In the genomic region with DNA sequence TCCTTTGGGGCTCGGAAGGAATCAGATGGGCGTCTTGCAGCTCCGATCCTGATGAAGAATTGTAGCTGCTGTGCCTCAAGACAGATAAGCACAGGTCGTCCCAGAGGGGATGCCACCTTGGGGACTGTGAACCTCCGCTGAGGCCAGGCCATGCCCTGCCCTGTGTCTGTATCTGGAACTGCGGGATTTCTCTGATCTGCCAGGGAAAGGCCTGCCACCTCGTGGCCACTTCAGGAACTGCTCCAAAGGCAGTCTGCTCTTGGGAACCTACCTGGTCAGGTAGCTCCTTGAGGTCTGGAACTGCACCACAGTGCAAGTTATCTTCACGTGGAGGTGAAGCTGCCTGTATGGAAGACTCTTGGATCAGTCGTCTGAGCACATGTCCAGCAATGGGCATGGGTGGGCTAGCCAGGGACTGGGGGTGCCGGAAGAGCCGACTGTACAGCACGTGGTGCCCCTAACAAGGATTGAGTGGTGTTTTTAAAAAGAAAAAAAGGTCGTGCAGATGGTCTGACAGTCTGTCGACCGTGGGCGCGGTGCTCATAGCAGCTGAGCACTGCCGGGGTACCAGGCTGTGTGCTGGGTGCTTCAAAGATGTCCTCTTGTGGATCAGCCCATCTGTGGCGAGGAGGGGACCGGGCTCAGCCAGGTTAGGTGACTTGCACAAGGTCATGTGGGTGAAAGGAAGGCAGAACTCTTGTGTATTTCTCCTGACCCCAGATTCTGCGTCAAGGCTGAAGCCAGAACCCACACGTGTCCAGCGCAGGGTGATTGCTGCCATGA, we compare ENCODE assay signal across 1 cellular context.
TF ChIP-seq lines count a peak whose summit lies in the region.

No MANE protein-coding gene starts in this region.

TF ChIP-seq in neural cell, 6 proteins besides CTCF, POLR2A, EP300 and RAD21:
- TF ChIP-seq MXI1 (conservative IDR thresholded peaks at IDR 0.05; ENCODE audit: poor library complexity, severe bottlenecking) (peak; percentile 37), REST (IDR thresholded peaks at IDR 0.05; ENCODE audit: borderline replicate concordance) (no peak), EZH2 (IDR thresholded peaks at IDR 0.05; ENCODE audit: borderline replicate concordance, insufficient read depth, low read length, poor library complexity, severe bottlenecking) (no peak), TAF1 (IDR thresholded peaks at IDR 0.05; ENCODE audit: low read depth) (no peak), POLR2AphosphoS5 (IDR thresholded peaks at IDR 0.05) (no peak), SMC3 (conservative IDR thresholded peaks at IDR 0.05; ENCODE audit: poor library complexity) (peak; percentile 93)
